Comparison of ENCODE assay signal across 11 cellular contexts in the genomic region with DNA sequence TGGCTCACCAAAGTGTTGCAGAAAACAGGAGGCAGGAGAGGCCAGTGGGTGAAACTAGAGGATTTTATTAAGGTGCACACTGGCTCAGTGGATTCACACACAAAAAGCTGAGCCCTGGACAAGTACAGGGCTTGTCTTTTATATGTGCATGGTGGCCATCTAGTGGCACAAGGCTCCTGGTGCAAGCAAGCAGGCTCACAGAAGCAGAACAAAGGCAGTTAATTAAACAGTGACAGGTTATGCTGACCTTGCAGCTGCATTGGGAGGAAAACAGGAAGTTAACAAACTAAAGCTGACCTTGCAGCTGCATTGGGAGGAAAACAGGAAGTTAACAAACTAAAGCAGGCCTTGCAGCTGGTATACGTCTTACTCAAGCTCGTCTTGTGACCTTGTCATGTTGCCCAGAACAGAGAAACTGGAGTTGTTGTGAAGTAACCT.
A peak's percentile ranks its signal among the peaks of the same experiment; 100 is the strongest.
DNase-seq lines count a peak whose midpoint lies in the region; ATAC-seq and TF ChIP-seq lines count a peak whose summit lies in the region.
"Had no signal": no experiment of that assay in that cellular context is flagged by ENCODE, and none has a peak within 500 bp of the region (broad histone marks: within the 10 kb centered on the region; RNA-seq: fewer than 3 reads in every experiment).

No MANE protein-coding gene starts in this region.

- intact Hi-C loops in lower lobe of right lung (cut with DNase I): no loop called here

- no peak overlapping the region for H3K27ac Mint-ChIP-seq in effector memory CD8-positive, alpha-beta T cell

- DNase-seq in ACHN (peak; percentile 4), NCI-H526 (lab: John Stamatoyannopoulos, UW) (peak; percentile 0 to 6), NCI-H2227 (lab: John Stamatoyannopoulos, UW; ENCODE audit: unreplicated experiment) (no peak), lower lobe of right lung (no peak), NCI-H524 treated with DMSO at 0.1 percent for 48 hours (lab: John Stamatoyannopoulos, UW) (no peak)
- DNase-seq in effector memory CD8-positive, alpha-beta T cell: no peak
- DNase-seq: activated CD4-positive, alpha-beta T cell treated with anti-CD3 and anti-CD28 coated beads, Interleukin-2, amount 50 U/mL, for 4 hours; substantia nigra had no signal

- H3K36me3 Mint-ChIP-seq in effector memory CD8-positive, alpha-beta T cell (ENCODE audit: insufficient read depth): no peaks in the 10 kb centered on the region

- ATAC-seq in effector memory CD8-positive, alpha-beta T cell (replicated peaks): peak; percentile 4
- no peak for ATAC-seq in lower lobe of right lung
- ATAC-seq in HG03280 (IDR thresholded peaks at IDR 0.05; ENCODE audit: unreplicated experiment): no peak

- H3K9me3 Mint-ChIP-seq in effector memory CD8-positive, alpha-beta T cell: peaks cover 16 to 23% of the 10 kb centered on the region in 2 donors

- H3K4me1 ChIP-seq in lower lobe of right lung: no peaks in the 10 kb centered on the region

- peaks cover 75% of the 10 kb centered on the region for H3K9me3 ChIP-seq in lower lobe of right lung

- no peaks in the 10 kb centered on the region for H3K4me1 Mint-ChIP-seq in effector memory CD8-positive, alpha-beta T cell (ENCODE audit: low read depth in 2 of 2)

- no peaks in the 10 kb centered on the region for H3K36me3 ChIP-seq in lower lobe of right lung

- no peak overlapping the region for H3K27ac ChIP-seq in lower lobe of right lung

- no peak overlapping the region for H3K4me3 Mint-ChIP-seq in effector memory CD8-positive, alpha-beta T cell

- in situ Hi-C loops in ACHN (cut with HindIII; ENCODE audit: low pct_ligation_motif_present, low pct_unique_long_range_greater_than_20kb, low sequenced_read_pairs): no loop called here

- H3K27me3 Mint-ChIP-seq in effector memory CD8-positive, alpha-beta T cell: no peaks in the 10 kb centered on the region

- H3K4me3 ChIP-seq in lower lobe of right lung: no peak overlapping the region
- H3K4me3 ChIP-seq: lung had no signal

- TF ChIP-seq CTCF in GM12873 (IDR thresholded peaks at IDR 0.05; ENCODE audit: insufficient read depth, low read depth, low read length, missing control alignments) (peak; percentile 70), lower lobe of right lung (IDR thresholded peaks at IDR 0.05) (no peak)

- H3K27me3 ChIP-seq in lower lobe of right lung (ENCODE audit: low read depth): no peaks in the 10 kb centered on the region

Comparison
In these comparisons a context has a peak if more than half of its experiments do, and no peak if none do; other contexts are left out.
1. DNase-seq: peak in ACHN (single experiment) and NCI-H526 (2 of 2); none in effector memory CD8-positive, alpha-beta T cell (0 of 3), NCI-H2227 (single experiment), lower lobe of right lung (single experiment) and NCI-H524 treated with DMSO at 0.1 percent for 48 hours (single experiment).